ENCODE assay signal across 25 cellular contexts in genomic region chr7:44222776-44223261, GRCh38. TPM values are rescaled to one million over a fixed set of nuclear protein-coding genes. Genes with fewer than 3 reads are reported as not detected.
A peak's percentile ranks its signal among the peaks of the same experiment; 100 is the strongest.
DNase-seq lines count a peak whose midpoint lies in the region; ATAC-seq, FAIRE-seq and TF ChIP-seq lines count a peak whose summit lies in the region.
"Had no signal": no experiment of that assay in that cellular context is flagged by ENCODE, and none has a peak within 500 bp of the region (broad histone marks: within the 10 kb centered on the region; RNA-seq: fewer than 3 reads in every experiment).

No MANE protein-coding gene starts in this region.

- no TSS peak for BruUV-seq in K562 (replicated peaks; lab: Mats Ljungman, UMichigan)

- DNase-seq in GM12891 (ENCODE audit: insufficient read length, low spot score) (no peak), NAMALWA (ENCODE audit: low spot score) (peak; percentile 48), K562 (ENCODE audit: extremely low read depth in 1 of 4, low spot score in 3 of 4) (no peak), posterior vena cava (ENCODE audit: low spot score) (peak; percentile 67), erythroblast (lab: John Stamatoyannopoulos, UW) (no peak), epidermal melanocyte (ENCODE audit: insufficient read length, low spot score) (no peak)
- no peak for DNase-seq in stimulated activated CD4-positive, alpha-beta T cell treated with anti-CD3 and anti-CD28 coated beads, Interleukin-4, amount 100 ng/mL, for 1 hour
- DNase-seq: activated CD4-positive, alpha-beta T cell treated with anti-CD3 and anti-CD28 coated beads, Interleukin-2, amount 50 U/mL, for 1 hour; activated naive CD4-positive, alpha-beta T cell treated with anti-CD3 and anti-CD28 coated beads, Interleukin-2, amount 50 U/mL, for 16 hours; anterior cingulate cortex; EL; HFFc6; mesenchymal stem cell; NCI-H1436; NCI-H526 treated with DMSO at 0.1 percent for 48 hours; stimulated activated CD4-positive, alpha-beta T cell treated with anti-CD3 and anti-CD28 coated beads, Interleukin-2, amount 100 ng/mL, for 48 hours; stimulated activated naive B cell treated with anti-CD40 and anti-IgM and Interleukin-4, amounts not matched to agents 10 μg/mL and 1 μg/mL and 100 μg/mL, for 72 hours; T-helper 9 cell had no signal

- WGBS in K562 (ENCODE audit: insufficient coverage, low coverage, missing lambda C conversion rate) = 13% methylated on average over 11 of the region's 11 CpGs

- no peaks in the 10 kb centered on the region for H3K36me3 ChIP-seq in K562 (ENCODE audit: control insufficient read depth, insufficient read depth, low read length)
- H3K36me3 ChIP-seq: vagina had no signal

- no peak for TF ChIP-seq EP300 in K562 (IDR thresholded peaks at IDR 0.05; ENCODE audit: low read length)

- in situ Hi-C loops in K562 (cut with MboI) = no loop called here

- H3K9me1 ChIP-seq in K562 (ENCODE audit: control insufficient read depth, insufficient read depth, low read length) = no peaks in the 10 kb centered on the region

- H3K9ac ChIP-seq in K562 (ENCODE audit: insufficient read depth in 1 of 2, low read depth in 2 of 2, low read length in 2 of 2) = no peak overlapping the region

- H3K27ac ChIP-seq in K562 (ENCODE audit: extremely low read depth, low read depth, low read length) = no peak overlapping the region; the same call in 2 of the 3 replicates
- H3K27ac ChIP-seq: C4-2B, vagina had no signal

- ATAC-seq in K562 = no peak
- ATAC-seq: WTC11 had no signal

- peaks cover 0 to 61% of the 10 kb centered on the region in 2 experiments; a peak in 3 of 5 replicates for H3K4me1 ChIP-seq in K562 (replicated peaks in 1 of 2; ENCODE audit: control insufficient read depth in 2 of 2, insufficient read depth in 2 of 2, low read length in 2 of 2)
- H3K4me1 ChIP-seq: vagina had no signal

- H3K27me3 ChIP-seq in K562 (ENCODE audit: control insufficient read depth in 2 of 2, insufficient read depth in 2 of 2, low read length in 2 of 2) = peaks cover 11 to 31% of the 10 kb centered on the region in 2 experiments; a peak in 4 of 5 replicates
- H3K27me3 ChIP-seq: dorsolateral prefrontal cortex had no signal

- POLR2A ChIA-PET in K562 (lab: Yijun Ruan, JAX) = interaction anchor here (0.6 to 1.6 kb wide), 2 partner anchors 10 to 15 kb away, joined by 3 to 6 read pairs; no protein-coding TSS in a partner anchor

- TF ChIP-seq POLR2A in GM12891 (IDR thresholded peaks at IDR 0.05; ENCODE audit: low read depth, low read length) = no peak
- TF ChIP-seq POLR2A in K562 (conservative IDR thresholded peaks at IDR 0.05) = no peak
- no peak for TF ChIP-seq POLR2A in erythroblast (IDR thresholded peaks at IDR 0.05; ENCODE audit: low read length)

- no peak overlapping the region for H2AFZ ChIP-seq in K562 (ENCODE audit: low read depth, low read length)

- no peak for TF ChIP-seq RAD21 in K562 (CRISPR knock-in tag; conservative IDR thresholded peaks at IDR 0.05 in 1 of 2, IDR thresholded peaks at IDR 0.05 in 1 of 2)

- H3K4me2 ChIP-seq in K562 (ENCODE audit: insufficient read depth, low read length) = no peak overlapping the region
- H3K4me2 ChIP-seq: smooth muscle cell had no signal

- intact Hi-C loops in K562 (cut with micrococcal nuclease) (no loop called here), posterior vena cava (cut with DNase I) (no loop called here)

- H3K9me3 ChIP-seq in K562 (replicated peaks; ENCODE audit: control insufficient read depth, insufficient read depth, low read depth, low read length) = no peaks in the 10 kb centered on the region
- H3K9me3 ChIP-seq: vagina had no signal

- H3K79me2 ChIP-seq in K562 (ENCODE audit: control insufficient read depth, insufficient read depth, low read length) = no peaks in the 10 kb centered on the region

- no peaks in the 10 kb centered on the region for H4K20me1 ChIP-seq in K562 (replicated peaks; ENCODE audit: control insufficient read depth, insufficient read depth, low read length)

- CTCF ChIA-PET in K562 (lab: Yijun Ruan, JAX; ENCODE audit: low intra/inter-chr PET ratio) = interaction anchor here (0.6 kb wide), 1 partner anchor 141 kb away, joined by 3 read pairs; the partner anchor contains the start of gene POLM

- no peak for TF ChIP-seq CTCF in K562 (IDR thresholded peaks at IDR 0.05 in 2 of 3, conservative IDR thresholded peaks at IDR 0.05 in 1 of 3; ENCODE audit: insufficient read depth in 2 of 3, low read depth in 1 of 3, low read length in 3 of 3)

- no peak overlapping the region for H3K4me3 ChIP-seq in K562
- H3K4me3 ChIP-seq: dorsolateral prefrontal cortex, smooth muscle cell, vagina had no signal

- FAIRE-seq in GM12891 (lab: Jason Lieb, UNC) (peak; percentile 16), K562 (lab: Jason Lieb, UNC) (no peak)
- FAIRE-seq: D721Med had no signal

TF ChIP-seq in GM12891, 5 proteins besides CTCF, POLR2A, EP300 and RAD21:
- TF ChIP-seq PAX5 (IDR thresholded peaks at IDR 0.05; ENCODE audit: insufficient read depth, low read length, severe bottlenecking) = no peak
- TF ChIP-seq POU2F2 (IDR thresholded peaks at IDR 0.05; ENCODE audit: low read depth, low read length) = peak; percentile 98
- no peak for TF ChIP-seq SPI1 (IDR thresholded peaks at IDR 0.05; ENCODE audit: low read depth, low read length)
- TF ChIP-seq TAF1 (IDR thresholded peaks at IDR 0.05; ENCODE audit: low read depth, low read length) = no peak
- no peak for TF ChIP-seq POLR2AphosphoS5 (IDR thresholded peaks at IDR 0.05; ENCODE audit: low read depth, low read length)

TF ChIP-seq in K562, 482 proteins besides CTCF, POLR2A, EP300 and RAD21 (continues in another document):
- TF ChIP-seq MAX (CRISPR knock-in tag; IDR thresholded peaks at IDR 0.05) (peak; percentile 74; the same call in 1 of the 2 replicates), USF1 (CRISPR knock-in tag; IDR thresholded peaks at IDR 0.05) (peak; percentile 42; the same call in 1 of the 2 replicates)

RNA-seq across cellular contexts. Expression of gene YKT6, which starts 22.0 kb away (rescaled TPM):
- polyA plus RNA-seq in GM12891 (2012; ENCODE audit: low read depth, missing spikeins) = 49.1 TPM
- total RNA-seq in K562 (2011; cell fraction: chromatin; rRNA removed; ENCODE audit: low replicate concordance) = 52.9 and 122 TPM in 2 replicates
- total RNA-seq in K562 (2011; cell fraction: nucleolus; rRNA removed) = 80.8 and 98.2 TPM in 2 replicates
- total RNA-seq in K562 (2011; cell fraction: nucleoplasm; rRNA removed) = 90.6 and 91.5 TPM in 2 replicates
- 82.0 and 96.9 TPM in 2 replicates for total RNA-seq in K562 (2014; rRNA removed)
- total RNA-seq in K562 (2014; rRNA removed; fragmentation: Illumina TruSeq; extraction: Trizol) = 52.0 and 57.7 TPM in 2 replicates
- total RNA-seq in K562 (2015; rRNA removed; fragmentation: Illumina TruSeq; extraction: Trizol) = 56.9 and 59.5 TPM in 2 replicates
- total RNA-seq in K562 (2021) = 73.2 and 80.6 TPM in 2 replicates
- polyA plus RNA-seq in K562 (2011; rRNA removed) = 90.6 and 96.8 TPM in 2 replicates
- polyA plus RNA-seq in K562 (2011; cell fraction: cytosol; rRNA removed) = 88.6 and 98.5 TPM in 2 replicates
- polyA plus RNA-seq in K562 (2011; cell fraction: nucleus; rRNA removed) = 128 and 156 TPM in 2 replicates
- polyA plus RNA-seq in K562 (2012) = 75.1 and 76.7 TPM in 2 replicates
- 73.0 and 80.6 TPM in 2 replicates for polyA plus RNA-seq in K562 (2014; fragmentation: Illumina TruSeq; extraction: Trizol)
- polyA plus RNA-seq in K562 (2014; fragmentation: Nextera tagmentation; extraction: Ambion mirVana) = 1 to 10 TPM; 1.6 to 2.8 TPM
- 75.1 and 96.5 TPM in 2 replicates for polyA plus RNA-seq in K562 (2014; rRNA removed)
- 46.0 and 54.8 TPM in 2 replicates for polyA minus RNA-seq in K562 (2011; rRNA and poly(A)+ RNA removed)
- polyA minus RNA-seq in K562 (2011; cell fraction: cytosol; rRNA and poly(A)+ RNA removed) = 25.1 and 28.8 TPM in 2 replicates
- 46.4 and 60.2 TPM in 2 replicates for polyA minus RNA-seq in K562 (2011; cell fraction: nucleus; rRNA and poly(A)+ RNA removed)
- 10 to 100 TPM; 56.7 to 71.8 TPM for total RNA-seq in posterior vena cava

RNA-seq across cellular contexts. Expression of gene GCK, which starts 33.6 kb away (rescaled TPM):
- not detected for polyA plus RNA-seq in GM12891 (2012; ENCODE audit: low read depth, missing spikeins)
- total RNA-seq in K562 (2011; cell fraction: chromatin; rRNA removed; ENCODE audit: low replicate concordance) = not detected in 2 replicates
- not detected in 2 replicates for total RNA-seq in K562 (2011; cell fraction: nucleolus; rRNA removed)
- not detected in 2 replicates for total RNA-seq in K562 (2011; cell fraction: nucleoplasm; rRNA removed)
- 0.14 and 0.16 TPM in 2 replicates for total RNA-seq in K562 (2014; rRNA removed)
- 0.18 TPM in 1 of 2 replicates, not detected in the other for total RNA-seq in K562 (2014; rRNA removed; fragmentation: Illumina TruSeq; extraction: Trizol)
- 0.11 TPM in 1 of 2 replicates, not detected in the other for total RNA-seq in K562 (2015; rRNA removed; fragmentation: Illumina TruSeq; extraction: Trizol)
- total RNA-seq in K562 (2021) = 0.11 and 0.22 TPM in 2 replicates
- not detected in 2 replicates for polyA plus RNA-seq in K562 (2011; rRNA removed)
- polyA plus RNA-seq in K562 (2011; cell fraction: cytosol; rRNA removed) = 0.04 and 0.09 TPM in 2 replicates
- polyA plus RNA-seq in K562 (2011; cell fraction: nucleus; rRNA removed) = 0.13 TPM in 1 of 2 replicates, not detected in the other
- 0.79 and 1.2 TPM in 2 replicates for polyA plus RNA-seq in K562 (2012)
- not detected in 2 replicates for polyA plus RNA-seq in K562 (2014; fragmentation: Illumina TruSeq; extraction: Trizol)
- under 1 TPM; 0.25 to 0.55 TPM for polyA plus RNA-seq in K562 (2014; fragmentation: Nextera tagmentation; extraction: Ambion mirVana)
- polyA plus RNA-seq in K562 (2014; rRNA removed) = 0.13 and 0.35 TPM in 2 replicates
- not detected in 2 replicates for polyA minus RNA-seq in K562 (2011; rRNA and poly(A)+ RNA removed)
- not detected in 2 replicates for polyA minus RNA-seq in K562 (2011; cell fraction: cytosol; rRNA and poly(A)+ RNA removed)
- not detected in 2 replicates for polyA minus RNA-seq in K562 (2011; cell fraction: nucleus; rRNA and poly(A)+ RNA removed)
- under 1 TPM; 0.51 to 0.81 TPM for total RNA-seq in posterior vena cava
- total RNA-seq: MCF 10A had no signal

Comparison
In these comparisons a context has a peak if more than half of its experiments do, and no peak if none do; other contexts are left out.
1. DNase-seq: peak in NAMALWA (single experiment) and posterior vena cava (single experiment); none in GM12891 (single experiment), K562 (0 of 4), stimulated activated CD4-positive, alpha-beta T cell treated with anti-CD3 and anti-CD28 coated beads, Interleukin-4, amount 100 ng/mL, for 1 hour (single experiment), erythroblast (0 of 2) and epidermal melanocyte (single experiment).